In genomic region chr10:102397222-102398171, GRCh38 we compare ENCODE assay signal across 2 cellular contexts.
TF ChIP-seq lines count a peak whose summit lies in the region.

No MANE protein-coding gene starts in this region.

TF ChIP-seq in IMR-90, 13 proteins besides CTCF, POLR2A, EP300 and RAD21:
- peak; percentile 53; the same call in 1 of the 2 replicates for TF ChIP-seq CEBPB (IDR thresholded peaks at IDR 0.05; ENCODE audit: low read depth, low read length)
- no peak for TF ChIP-seq MXI1 (IDR thresholded peaks at IDR 0.05; ENCODE audit: borderline replicate concordance, low read depth, low read length)

TF ChIP-seq in GM12878, 131 proteins besides CTCF, POLR2A, EP300 and RAD21:
- no peak for TF ChIP-seq HCFC1 (IDR thresholded peaks at IDR 0.05; ENCODE audit: low read length)
- peak; percentile 3; the same call in 1 of the 2 replicates for TF ChIP-seq POLR2AphosphoS5 (IDR thresholded peaks at IDR 0.05; ENCODE audit: low read length)
